In genomic region chr20:50686767-50687266, GRCh38 we compare ENCODE assay signal across 29 cellular contexts. TPM values are rescaled to one million over a fixed set of nuclear protein-coding genes. Genes with fewer than 3 reads are reported as not detected.
"Had no signal": no experiment of that assay in that cellular context is flagged by ENCODE, and none has a peak within 500 bp of the region (broad histone marks: within the 10 kb centered on the region; RNA-seq: fewer than 3 reads in every experiment).

No MANE protein-coding gene starts in this region.

- H3K4me3 Mint-ChIP-seq: activated naive CD4-positive, alpha-beta T cell treated with anti-CD3 and anti-CD28 coated beads for 36 hours; activated naive CD8-positive, alpha-beta T cell treated with anti-CD3 and anti-CD28 coated beads for 36 hours; activated T-helper 1 cell treated with anti-CD3 and anti-CD28 coated beads, Interleukin-12 subunit alpha, Interleukin-12 subunit beta, Interleukin-2, Interleukin-4 antibody, amounts not matched to agents 30 ng/mL and 10 ng/mL and 1 ng/mL, durations not matched to agents 14 hours and 24 hours and 36 hours; naive B cell; T-helper 17 cell had no signal

- H3K36me3 Mint-ChIP-seq: activated naive CD8-positive, alpha-beta T cell treated with anti-CD3 and anti-CD28 coated beads for 36 hours; naive B cell had no signal

- H3K4me3 ChIP-seq: adrenal gland, heart left ventricle, lung, pancreas, prostate gland, right atrium auricular region, thoracic aorta had no signal

- ATAC-seq: left lobe of liver; pancreas; stimulated activated naive CD8-positive, alpha-beta T cell treated with anti-CD3 and anti-CD28 coated beads, Interleukin-15, Interleukin-2, amounts not matched to agents 100 U/mL and 50 U/mL, for 24 hours; T-helper 17 cell had no signal

- H3K27ac Mint-ChIP-seq: activated naive CD4-positive, alpha-beta T cell treated with anti-CD3 and anti-CD28 coated beads for 36 hours; activated naive CD8-positive, alpha-beta T cell treated with anti-CD3 and anti-CD28 coated beads for 36 hours; activated T-helper 1 cell treated with anti-CD3 and anti-CD28 coated beads, Interleukin-12 subunit alpha, Interleukin-12 subunit beta, Interleukin-2, Interleukin-4 antibody, amounts not matched to agents 30 ng/mL and 10 ng/mL and 1 ng/mL, durations not matched to agents 14 hours and 24 hours and 36 hours; naive B cell; T-helper 17 cell had no signal

- H3K9me3 ChIP-seq: adrenal gland, heart left ventricle, pancreas, prostate gland, right atrium auricular region, thoracic aorta had no signal

- H3K4me1 ChIP-seq: prostate gland had no signal

- DNase-seq: activated CD4-positive, alpha-beta T cell treated with anti-CD3 and anti-CD28 coated beads for 4 hours; activated CD4-positive, alpha-beta T cell treated with anti-CD3 and anti-CD28 coated beads, Interleukin-2, amount 50 U/mL, for 4 hours; activated CD4-positive, CD25-positive, alpha-beta regulatory T cell; activated CD8-positive, alpha-beta memory T cell treated with anti-CD3 and anti-CD28 coated beads for 24 hours; activated effector memory CD4-positive, alpha-beta T cell treated with anti-CD3 and anti-CD28 coated beads, Interleukin-2, amount 50 U/mL, for 16 hours; activated naive CD4-positive, alpha-beta T cell treated with anti-CD3 and anti-CD28 coated beads for 36 hours; activated naive CD8-positive, alpha-beta T cell treated with anti-CD3 and anti-CD28 coated beads for 36 hours; adrenal gland; aorta; brain microvascular endothelial cell; caudate nucleus; cortex of kidney; naive B cell; nucleus accumbens; pancreas; stimulated activated CD4-positive, alpha-beta T cell treated with anti-CD3 and anti-CD28 coated beads, Interleukin-12 subunit alpha, Interleukin-12 subunit beta, amount 100 ng/mL, for 4 hours; stimulated activated CD4-positive, alpha-beta T cell treated with anti-CD3 and anti-CD28 coated beads, Interleukin-4, amount 100 ng/mL, for 1 hour; stimulated activated naive CD8-positive, alpha-beta T cell treated with anti-CD3 and anti-CD28 coated beads, Interleukin-15, Interleukin-2, amounts not matched to agents 100 U/mL and 50 U/mL, for 24 hours; T-helper 17 cell; trophoblast cell had no signal

- H3K9me3 Mint-ChIP-seq: activated naive CD8-positive, alpha-beta T cell treated with anti-CD3 and anti-CD28 coated beads for 36 hours; activated T-helper 1 cell treated with anti-CD3 and anti-CD28 coated beads, Interleukin-12 subunit alpha, Interleukin-12 subunit beta, Interleukin-2, Interleukin-4 antibody, amounts not matched to agents 30 ng/mL and 10 ng/mL and 1 ng/mL, durations not matched to agents 14 hours and 24 hours and 36 hours had no signal

- H3K27me3 ChIP-seq: brain microvascular endothelial cell, pancreas, right atrium auricular region had no signal

- H3K27ac ChIP-seq: brain microvascular endothelial cell, pancreas, prostate gland, right atrium auricular region, thoracic aorta had no signal

- H3K36me3 ChIP-seq: adrenal gland, brain microvascular endothelial cell, heart left ventricle, pancreas, prostate gland, right atrium auricular region, thoracic aorta had no signal

RNA-seq across cellular contexts. Expression of gene RIPOR3, which starts 4.5 kb away (rescaled TPM):
- total RNA-seq: activated naive CD4-positive, alpha-beta T cell treated with anti-CD3 and anti-CD28 coated beads for 36 hours; activated naive CD8-positive, alpha-beta T cell treated with anti-CD3 and anti-CD28 coated beads for 36 hours; activated T-helper 1 cell treated with anti-CD3 and anti-CD28 coated beads, Interleukin-12 subunit alpha, Interleukin-12 subunit beta, Interleukin-2, Interleukin-4 antibody, amounts not matched to agents 30 ng/mL and 10 ng/mL and 1 ng/mL, durations not matched to agents 14 hours and 24 hours and 36 hours; endothelial cell of umbilical vein had no signal
- polyA plus RNA-seq: endothelial cell of umbilical vein, neural cell had no signal

RNA-seq across cellular contexts. Expression of gene PARD6B, which starts 44.6 kb away (rescaled TPM):
- total RNA-seq: endothelial cell of umbilical vein had no signal
